Comparison of ENCODE assay signal across 23 cellular contexts in genomic region chr6:46210294-46210693, GRCh38. TPM values are rescaled to one million over a fixed set of nuclear protein-coding genes. Genes with fewer than 3 reads are reported as not detected.
"Had no signal": no experiment of that assay in that cellular context is flagged by ENCODE, and none has a peak within 500 bp of the region (broad histone marks: within the 10 kb centered on the region; RNA-seq: fewer than 3 reads in every experiment).

No MANE protein-coding gene starts in this region.

- H3K36me3 ChIP-seq: MG63 had no signal

- H3K4me3 ChIP-seq: MG63 had no signal

- H3K9ac ChIP-seq: SK-N-SH had no signal

- H3K9me3 ChIP-seq: MG63, SK-N-SH had no signal

- H3K27me3 ChIP-seq: MG63 had no signal

- H3K27ac ChIP-seq: RWPE1 had no signal

- DNase-seq: Karpas-422, KG1, MG63, NCI-H1092, NCI-H1105 treated with DMSO at 0.1 percent for 48 hours, NCI-H1417 treated with DMSO at 0.1 percent for 48 hours, NCI-H146, NCI-H1694 treated with DMSO at 0.1 percent for 48 hours, NCI-H1930, NCI-H2081, NCI-H2107, NCI-H2171, NCI-H226, NCI-H446, NCI-H510A, NCI-H524 treated with DMSO at 0.1 percent for 48 hours, NCI-H69, NCI-H774, PC-3, SHP77, SK-N-SH had no signal

- ATAC-seq: Panc1, PC-3 had no signal

- H3K4me2 ChIP-seq: SK-N-SH had no signal

RNA-seq across cellular contexts. Expression of gene ENPP5, which starts 39.5 kb away (rescaled TPM):
- polyA plus RNA-seq: SK-N-SH had no signal
